ENCODE assay signal across 8 cellular contexts in the genomic region with DNA sequence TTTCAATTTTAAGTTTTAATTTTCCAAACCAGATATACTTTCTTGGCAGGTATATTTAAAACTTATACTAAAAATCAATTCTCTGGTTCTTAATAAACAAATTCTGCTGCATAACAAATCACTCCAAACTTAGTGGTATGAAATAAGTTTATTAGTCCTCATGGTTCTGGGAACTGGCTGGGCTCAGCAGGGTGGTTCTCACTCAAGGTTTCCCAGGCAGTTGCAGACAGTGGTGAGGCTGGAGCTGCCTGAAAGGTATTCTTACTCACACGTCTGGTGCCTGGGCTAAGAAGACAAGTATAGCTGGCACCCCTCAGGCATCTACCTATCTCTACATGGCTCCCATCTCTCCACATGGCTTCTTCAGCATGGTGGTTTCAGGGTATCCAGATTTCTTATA.
"Had no signal": no experiment of that assay in that cellular context is flagged by ENCODE, and none has a peak within 500 bp of the region (broad histone marks: within the 10 kb centered on the region; RNA-seq: fewer than 3 reads in every experiment).

No MANE protein-coding gene starts in this region.

- H3K27ac ChIP-seq: HL-60 had no signal

- H3K36me3 ChIP-seq: HAP-1 had no signal

- H3K27ac Mint-ChIP-seq: HFFc6, IgD-negative memory B cell had no signal

- H3K9me3 Mint-ChIP-seq: IgD-negative memory B cell had no signal

- H3K4me1 Mint-ChIP-seq: IgD-negative memory B cell had no signal

- H3K4me3 Mint-ChIP-seq: HFFc6, IgD-negative memory B cell had no signal

- H3K9me3 ChIP-seq: HAP-1 had no signal

- ATAC-seq: HCT116 had no signal

- H3K4me3 ChIP-seq: HAP-1 had no signal

- H3K4me1 ChIP-seq: HAP-1 had no signal

- DNase-seq: GOT3, H7, HFFc6, KBM-7 had no signal
